Comparison of ENCODE assay signal across 19 cellular contexts in genomic region chr16:83013071-83013470, GRCh38.
DNase-seq lines count a peak whose midpoint lies in the region; ATAC-seq, FAIRE-seq and TF ChIP-seq lines count a peak whose summit lies in the region.
"Had no signal": no experiment of that assay in that cellular context is flagged by ENCODE, and none has a peak within 500 bp of the region (broad histone marks: within the 10 kb centered on the region; RNA-seq: fewer than 3 reads in every experiment).

No MANE protein-coding gene starts in this region.

- POLR2A ChIA-PET in HepG2 (lab: Yijun Ruan, JAX) (no interaction called here), K562 (lab: Yijun Ruan, JAX) (no interaction called here)

- no peaks in the 10 kb centered on the region for H3K9me1 ChIP-seq in K562 (ENCODE audit: control insufficient read depth, insufficient read depth, low read length)

- BruUV-seq in HepG2 (replicated peaks; lab: Mats Ljungman, UMichigan), result no TSS peak
- no TSS peak for BruUV-seq in K562 (replicated peaks; lab: Mats Ljungman, UMichigan)

- no peaks in the 10 kb centered on the region for H4K20me1 ChIP-seq in HepG2 (ENCODE audit: insufficient read depth, low read length)
- H4K20me1 ChIP-seq in K562 (replicated peaks; ENCODE audit: control insufficient read depth, insufficient read depth, low read length), result no peaks in the 10 kb centered on the region
- no peaks in the 10 kb centered on the region for H4K20me1 ChIP-seq in osteoblast (ENCODE audit: insufficient read depth, low read length)

- H3K4me1 ChIP-seq in HepG2 (ENCODE audit: insufficient read depth, low read length) (no peaks in the 10 kb centered on the region), right lobe of liver (no peaks in the 10 kb centered on the region), K562 (replicated peaks in 1 of 2; ENCODE audit: control insufficient read depth in 2 of 2, insufficient read depth in 2 of 2, low read length in 2 of 2) (no peaks in the 10 kb centered on the region), osteoblast (ENCODE audit: insufficient read depth, low read length) (peaks cover 20% of the 10 kb centered on the region)
- H3K4me1 ChIP-seq: A549 had no signal

- no peaks in the 10 kb centered on the region for H3K79me2 ChIP-seq in HepG2 (ENCODE audit: insufficient read depth, low read length)
- H3K79me2 ChIP-seq in K562 (ENCODE audit: control insufficient read depth, insufficient read depth, low read length), result no peaks in the 10 kb centered on the region
- no peaks in the 10 kb centered on the region for H3K79me2 ChIP-seq in osteoblast (ENCODE audit: insufficient read depth, low read length)

- TF ChIP-seq CTCF in HepG2 (CRISPR knock-in tag; IDR thresholded peaks at IDR 0.05) (no peak), right lobe of liver (IDR thresholded peaks at IDR 0.05) (no peak), K562 (IDR thresholded peaks at IDR 0.05 in 2 of 3, conservative IDR thresholded peaks at IDR 0.05 in 1 of 3; ENCODE audit: insufficient read depth in 2 of 3, low read depth in 1 of 3, low read length in 3 of 3) (no peak), osteoblast (IDR thresholded peaks at IDR 0.05; ENCODE audit: extremely low read depth, low read depth, low read length) (no peak)

- peaks cover 10% of the 10 kb centered on the region for H3K9me3 ChIP-seq in HepG2 (ENCODE audit: low read length)
- H3K9me3 ChIP-seq in right lobe of liver, result no peaks in the 10 kb centered on the region
- no peaks in the 10 kb centered on the region for H3K9me3 ChIP-seq in K562 (replicated peaks; ENCODE audit: control insufficient read depth, insufficient read depth, low read depth, low read length)
- no peaks in the 10 kb centered on the region for H3K9me3 ChIP-seq in osteoblast (ENCODE audit: low read depth, low read length)
- H3K9me3 ChIP-seq: A549 had no signal

- intact Hi-C loops in HepG2 (cut with micrococcal nuclease; ENCODE audit: unreplicated experiment) (no loop called here), right lobe of liver (cut with DNase I) (no loop called here), K562 (cut with micrococcal nuclease) (no loop called here)

- H3K4me3 ChIP-seq in HepG2 (replicated peaks in 1 of 3; ENCODE audit: insufficient read depth in 1 of 3, low read depth in 2 of 3, low read length in 3 of 3), result no peak overlapping the region
- H3K4me3 ChIP-seq in right lobe of liver, result no peak overlapping the region
- no peak overlapping the region for H3K4me3 ChIP-seq in K562
- H3K4me3 ChIP-seq in osteoblast (ENCODE audit: insufficient read depth, low read length), result no peak overlapping the region
- H3K4me3 ChIP-seq: A549 had no signal

- DNase-seq in HepG2 (ENCODE audit: low spot score) (no peak), right lobe of liver (no peak), K562 (ENCODE audit: extremely low read depth in 1 of 4, low spot score in 3 of 4) (no peak), osteoblast (ENCODE audit: insufficient read length, low spot score, missing footprints) (no peak), superior temporal gyrus (ENCODE audit: extremely low spot score) (no peak)
- no peak for DNase-seq in activated CD4-positive, CD25-positive, alpha-beta regulatory T cell (lab: John Stamatoyannopoulos, UW)
- DNase-seq: AML-193; CD4-positive, alpha-beta T cell; DMS153; DMS79; GDM1; H9 had no signal

- TF ChIP-seq POLR2A in HepG2 (IDR thresholded peaks at IDR 0.05; ENCODE audit: insufficient read depth in 1 of 2, low read depth in 2 of 2, low read length in 2 of 2) (no peak), right lobe of liver (IDR thresholded peaks at IDR 0.05) (no peak), K562 (conservative IDR thresholded peaks at IDR 0.05) (no peak)

- CTCF ChIA-PET in HepG2 (lab: Yijun Ruan, JAX; ENCODE audit: low intra/inter-chr PET ratio, low total read pairs), result no interaction called here
- CTCF ChIA-PET in K562 (lab: Yijun Ruan, JAX; ENCODE audit: low intra/inter-chr PET ratio), result no interaction called here

- H3K4me2 ChIP-seq in HepG2 (ENCODE audit: low read depth, low read length) (no peak overlapping the region), K562 (ENCODE audit: insufficient read depth, low read length) (no peak overlapping the region), osteoblast (ENCODE audit: insufficient read depth, low read length) (no peak overlapping the region)
- H3K4me2 ChIP-seq: A549, KMS-11 had no signal

- no peak for TF ChIP-seq RAD21 in HepG2 (CRISPR knock-in tag; IDR thresholded peaks at IDR 0.05)
- TF ChIP-seq RAD21 in K562 (CRISPR knock-in tag; conservative IDR thresholded peaks at IDR 0.05 in 1 of 2, IDR thresholded peaks at IDR 0.05 in 1 of 2), result no peak

- H3K9ac ChIP-seq in HepG2 (ENCODE audit: insufficient read depth, low read depth, low read length) (no peak overlapping the region), K562 (ENCODE audit: insufficient read depth in 1 of 2, low read depth in 2 of 2, low read length in 2 of 2) (no peak overlapping the region)
- H3K9ac ChIP-seq: KMS-11 had no signal

- H3K36me3 ChIP-seq in HepG2 (replicated peaks in 1 of 2; ENCODE audit: control insufficient read depth in 1 of 2, insufficient read depth in 2 of 2, low read length in 2 of 2) (no peaks in the 10 kb centered on the region), right lobe of liver (no peaks in the 10 kb centered on the region), K562 (ENCODE audit: control insufficient read depth, insufficient read depth, low read length) (no peaks in the 10 kb centered on the region), osteoblast (ENCODE audit: insufficient read depth, low read length) (no peaks in the 10 kb centered on the region)

- H2AFZ ChIP-seq in HepG2 (ENCODE audit: low read length) (no peak overlapping the region), K562 (ENCODE audit: low read depth, low read length) (no peak overlapping the region), osteoblast (ENCODE audit: low read length) (peak overlapping the region; percentile 21)

- FAIRE-seq in HepG2 (lab: Jason Lieb, UNC) (no peak), K562 (lab: Jason Lieb, UNC) (no peak)
- FAIRE-seq: A549, GM12892, H1 had no signal

- H3K27ac ChIP-seq in HepG2 (ENCODE audit: extremely low read length, insufficient read depth, low read length), result no peak overlapping the region
- H3K27ac ChIP-seq in right lobe of liver, result no peak overlapping the region
- H3K27ac ChIP-seq in K562 (ENCODE audit: extremely low read depth, low read depth, low read length), result no peak overlapping the region
- peak overlapping the region; percentile 63 for H3K27ac ChIP-seq in osteoblast (ENCODE audit: low read depth, low read length)
- H3K27ac ChIP-seq: 22Rv1, A549, C4-2B, KMS-11 had no signal

- H3K27me3 ChIP-seq in HepG2 (ENCODE audit: control insufficient read depth in 1 of 2, insufficient read depth in 2 of 2, low read length in 2 of 2), result no peaks in the 10 kb centered on the region
- no peaks in the 10 kb centered on the region for H3K27me3 ChIP-seq in right lobe of liver
- no peaks in the 10 kb centered on the region for H3K27me3 ChIP-seq in K562 (ENCODE audit: control insufficient read depth in 2 of 2, insufficient read depth in 2 of 2, low read length in 2 of 2)
- no peaks in the 10 kb centered on the region for H3K27me3 ChIP-seq in osteoblast (ENCODE audit: insufficient read depth, low read length)

- ATAC-seq in HepG2 (no peak), right lobe of liver (no peak), K562 (no peak), HG02610 (IDR thresholded peaks at IDR 0.05; ENCODE audit: unreplicated experiment) (no peak)
- ATAC-seq: A549 had no signal

- in situ Hi-C loops in HepG2 (cut with HindIII; ENCODE audit: extremely low pct_ligation_motif_present, low pct_unique_long_range_greater_than_20kb) (no loop called here), K562 (cut with MboI) (no loop called here)

- no peak for TF ChIP-seq EP300 in HepG2 (IDR thresholded peaks at IDR 0.05; ENCODE audit: low read depth in 2 of 2, low read length in 2 of 2)
- no peak for TF ChIP-seq EP300 in HepG2 (CRISPR knock-in tag; IDR thresholded peaks at IDR 0.05; ENCODE audit: borderline replicate concordance)
- TF ChIP-seq EP300 in K562 (IDR thresholded peaks at IDR 0.05; ENCODE audit: low read length), result no peak

- 21% methylated on average over 4 of the region's 4 CpGs for WGBS in HepG2 (ENCODE audit: low lambda C conversion rate)
- WGBS in right lobe of liver (ENCODE audit: insufficient coverage, low coverage, low lambda C conversion rate, missing lambda C conversion rate), result 67% methylated on average over 4 of the region's 4 CpGs
- 0% methylated on average over 4 of the region's 4 CpGs for WGBS in K562 (ENCODE audit: insufficient coverage, low coverage, missing lambda C conversion rate)
